In genomic region chr12:132687211-132688164, GRCh38 we compare ENCODE assay signal across 8 cellular contexts. TPM values are rescaled to one million over a fixed set of nuclear protein-coding genes. Genes with fewer than 3 reads are reported as not detected.
A peak's percentile ranks its signal among the peaks of the same experiment; 100 is the strongest.
DNase-seq lines count a peak whose midpoint lies in the region; ATAC-seq and TF ChIP-seq lines count a peak whose summit lies in the region.

A gene with protein sequence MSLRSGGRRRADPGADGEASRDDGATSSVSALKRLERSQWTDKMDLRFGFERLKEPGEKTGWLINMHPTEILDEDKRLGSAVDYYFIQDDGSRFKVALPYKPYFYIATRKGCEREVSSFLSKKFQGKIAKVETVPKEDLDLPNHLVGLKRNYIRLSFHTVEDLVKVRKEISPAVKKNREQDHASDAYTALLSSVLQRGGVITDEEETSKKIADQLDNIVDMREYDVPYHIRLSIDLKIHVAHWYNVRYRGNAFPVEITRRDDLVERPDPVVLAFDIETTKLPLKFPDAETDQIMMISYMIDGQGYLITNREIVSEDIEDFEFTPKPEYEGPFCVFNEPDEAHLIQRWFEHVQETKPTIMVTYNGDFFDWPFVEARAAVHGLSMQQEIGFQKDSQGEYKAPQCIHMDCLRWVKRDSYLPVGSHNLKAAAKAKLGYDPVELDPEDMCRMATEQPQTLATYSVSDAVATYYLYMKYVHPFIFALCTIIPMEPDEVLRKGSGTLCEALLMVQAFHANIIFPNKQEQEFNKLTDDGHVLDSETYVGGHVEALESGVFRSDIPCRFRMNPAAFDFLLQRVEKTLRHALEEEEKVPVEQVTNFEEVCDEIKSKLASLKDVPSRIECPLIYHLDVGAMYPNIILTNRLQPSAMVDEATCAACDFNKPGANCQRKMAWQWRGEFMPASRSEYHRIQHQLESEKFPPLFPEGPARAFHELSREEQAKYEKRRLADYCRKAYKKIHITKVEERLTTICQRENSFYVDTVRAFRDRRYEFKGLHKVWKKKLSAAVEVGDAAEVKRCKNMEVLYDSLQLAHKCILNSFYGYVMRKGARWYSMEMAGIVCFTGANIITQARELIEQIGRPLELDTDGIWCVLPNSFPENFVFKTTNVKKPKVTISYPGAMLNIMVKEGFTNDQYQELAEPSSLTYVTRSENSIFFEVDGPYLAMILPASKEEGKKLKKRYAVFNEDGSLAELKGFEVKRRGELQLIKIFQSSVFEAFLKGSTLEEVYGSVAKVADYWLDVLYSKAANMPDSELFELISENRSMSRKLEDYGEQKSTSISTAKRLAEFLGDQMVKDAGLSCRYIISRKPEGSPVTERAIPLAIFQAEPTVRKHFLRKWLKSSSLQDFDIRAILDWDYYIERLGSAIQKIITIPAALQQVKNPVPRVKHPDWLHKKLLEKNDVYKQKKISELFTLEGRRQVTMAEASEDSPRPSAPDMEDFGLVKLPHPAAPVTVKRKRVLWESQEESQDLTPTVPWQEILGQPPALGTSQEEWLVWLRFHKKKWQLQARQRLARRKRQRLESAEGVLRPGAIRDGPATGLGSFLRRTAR (N-terminal part only) (minus strand): TSS chr12:132687342. CDS start chr12:132687315, 27 bp downstream.
Gene PXMP2, plus strand, starts transcription at chr12:132687587. Its CDS starts 84 bp downstream, at chr12:132687671.

- peaks cover 6% of the 10 kb centered on the region for H3F3A ChIP-seq in SK-N-SH (replicated peaks; ENCODE audit: insufficient read depth)

- H3K4me1 ChIP-seq in SK-N-SH (ENCODE audit: control insufficient read depth in 1 of 2, insufficient read depth in 2 of 2, low read depth in 1 of 2, low read length in 1 of 2) (peaks cover 0 to 3% of the 10 kb centered on the region in 2 experiments; a peak in 1 of 4 replicates), suprapubic skin (peaks cover 14% of the 10 kb centered on the region)

- peak within 1 kb of the TSS; percentile 75 for H3K9ac ChIP-seq in SK-N-SH

- peak within 1 kb of the TSS; percentile 85 for H3K4me3 Mint-ChIP-seq in activated naive CD4-positive, alpha-beta T cell treated with anti-CD3 and anti-CD28 coated beads, Interleukin-2, amount 10 ng/mL, durations not matched to agents 7 days and 5 days

- H3K4me3 ChIP-seq in SK-N-SH (ENCODE audit: low read depth in 2 of 2, low read length in 1 of 2) (peak within 1 kb of the TSS; percentile 70 to 87), suprapubic skin (peak within 1 kb of the TSS; percentile 97)

- TF ChIP-seq POLR2A in GM10847 (IDR thresholded peaks at IDR 0.05; ENCODE audit: extremely low read depth, insufficient read length) = peak; percentile 42
- TF ChIP-seq POLR2A in suprapubic skin (IDR thresholded peaks at IDR 0.05) = no peak

- H3K36me3 ChIP-seq in SK-N-SH (replicated peaks in 1 of 2; ENCODE audit: control insufficient read depth in 1 of 2, insufficient read depth in 2 of 2, low read length in 1 of 2) = no peaks in the 10 kb centered on the region
- no peaks in the 10 kb centered on the region for H3K36me3 ChIP-seq in suprapubic skin

- H3K27ac Mint-ChIP-seq in activated naive CD4-positive, alpha-beta T cell treated with anti-CD3 and anti-CD28 coated beads, Interleukin-2, amount 10 ng/mL, durations not matched to agents 7 days and 5 days = peak within 1 kb of the TSS; percentile 90

- H3K79me2 ChIP-seq in SK-N-SH (ENCODE audit: insufficient read depth) = peaks cover 28% of the 10 kb centered on the region

- WGBS in SK-N-SH (ENCODE audit: low lambda C conversion rate) = 3% methylated on average over 28 of the region's 134 CpGs
- 7% methylated on average over 8 of the region's 134 CpGs for WGBS in suprapubic skin

- peak; percentile 94 for DNase-seq in NCI-H1092 treated with DMSO at 0.1 percent for 48 hours (lab: John Stamatoyannopoulos, UW)
- DNase-seq in SK-N-SH = peak; percentile 99
- peak; percentile 98 for DNase-seq in activated naive CD4-positive, alpha-beta T cell treated with anti-CD3 and anti-CD28 coated beads, Interleukin-2, amount 10 ng/mL, durations not matched to agents 7 days and 5 days
- no peak for DNase-seq in glomerular endothelial cell (ENCODE audit: extremely low read depth, low read depth, low spot score)
- peak; percentile 87 for DNase-seq in omental fat pad (ENCODE audit: low spot score)
- DNase-seq in suprapubic skin (ENCODE audit: low spot score in 2 of 2) = peak; percentile 97

- H3K36me3 Mint-ChIP-seq in activated naive CD4-positive, alpha-beta T cell treated with anti-CD3 and anti-CD28 coated beads, Interleukin-2, amount 10 ng/mL, durations not matched to agents 7 days and 5 days = peaks cover 32% of the 10 kb centered on the region

- H4K20me1 ChIP-seq in SK-N-SH (ENCODE audit: insufficient read depth) = peaks cover 12% of the 10 kb centered on the region; the same call in 1 of the 2 replicates

- no peaks in the 10 kb centered on the region for H3K27me3 ChIP-seq in SK-N-SH (ENCODE audit: insufficient read depth)
- no peaks in the 10 kb centered on the region for H3K27me3 ChIP-seq in suprapubic skin

- no peaks in the 10 kb centered on the region for H3K9me2 ChIP-seq in SK-N-SH

- no peak within 1 kb of the TSS for H2AFZ ChIP-seq in SK-N-SH (ENCODE audit: low read depth)

- no peak for TF ChIP-seq CTCF in SK-N-SH (IDR thresholded peaks at IDR 0.05)
- no peak for TF ChIP-seq CTCF in omental fat pad (IDR thresholded peaks at IDR 0.05)
- no peak for TF ChIP-seq CTCF in suprapubic skin (IDR thresholded peaks at IDR 0.05)

- H3K4me2 ChIP-seq in SK-N-SH = peak within 1 kb of the TSS; percentile 88

- H3K4me1 Mint-ChIP-seq in activated naive CD4-positive, alpha-beta T cell treated with anti-CD3 and anti-CD28 coated beads, Interleukin-2, amount 10 ng/mL, durations not matched to agents 7 days and 5 days = peaks cover 30% of the 10 kb centered on the region

- no peak for TF ChIP-seq RAD21 in SK-N-SH (IDR thresholded peaks at IDR 0.05; ENCODE audit: low read length)

- TF ChIP-seq EP300 in SK-N-SH (IDR thresholded peaks at IDR 0.05; ENCODE audit: borderline replicate concordance in 1 of 2, low read depth in 1 of 2, low read length in 1 of 2) = peak; percentile 19 to 26; a peak in 2 of 4 replicates
- no peak for TF ChIP-seq EP300 in suprapubic skin (IDR thresholded peaks at IDR 0.05)

- H3K9me3 ChIP-seq in SK-N-SH (no peaks in the 10 kb centered on the region), suprapubic skin (no peaks in the 10 kb centered on the region)

- peak; percentile 88 for ATAC-seq in HG02623 (IDR thresholded peaks at IDR 0.05; ENCODE audit: unreplicated experiment)
- peak; percentile 98 for ATAC-seq in omental fat pad (ENCODE audit: low FRiP score)

- no peaks in the 10 kb centered on the region for H3K27me3 Mint-ChIP-seq in activated naive CD4-positive, alpha-beta T cell treated with anti-CD3 and anti-CD28 coated beads, Interleukin-2, amount 10 ng/mL, durations not matched to agents 7 days and 5 days

- no peaks in the 10 kb centered on the region for H3K9me3 Mint-ChIP-seq in activated naive CD4-positive, alpha-beta T cell treated with anti-CD3 and anti-CD28 coated beads, Interleukin-2, amount 10 ng/mL, durations not matched to agents 7 days and 5 days

- CTCF ChIA-PET in SK-N-SH (lab: Yijun Ruan, JAX) = interaction anchor here (0.8 kb wide), 1 partner anchor 11 kb away, joined by 3 read pairs; no protein-coding TSS in a partner anchor
- CTCF ChIA-PET in activated naive CD4-positive, alpha-beta T cell treated with anti-CD3 and anti-CD28 coated beads, Interleukin-2, amount 10 ng/mL, durations not matched to agents 7 days and 5 days (lab: Charles Lee) = no interaction called here

- POLR2A ChIA-PET in SK-N-SH (lab: Yijun Ruan, JAX) = no interaction called here

- H3K27ac ChIP-seq in SK-N-SH (ENCODE audit: low read depth in 2 of 2, low read length in 1 of 2) = peak within 1 kb of the TSS in 1 of 2 experiments; percentile 50; a peak in 2 of 4 replicates
- peak within 1 kb of the TSS; percentile 60 for H3K27ac ChIP-seq in suprapubic skin

TF ChIP-seq in SK-N-SH, 30 proteins besides CTCF, POLR2A, EP300 and RAD21 (continues in another document):
- TF ChIP-seq SMC3 (IDR thresholded peaks at IDR 0.05; ENCODE audit: low read depth, low read length) (no peak), PBX3 (IDR thresholded peaks at IDR 0.05) (peak; percentile 93), TAF1 (IDR thresholded peaks at IDR 0.05; ENCODE audit: borderline replicate concordance, low read depth, low read length) (peak; percentile 55; the same call in 1 of the 2 replicates), NRF1 (IDR thresholded peaks at IDR 0.05; ENCODE audit: low read depth, low read length) (peak; percentile 25; the same call in 1 of the 2 replicates), ELF1 (IDR thresholded peaks at IDR 0.05) (0 out of 2 replicates have a peak, but pooled peaks have one; percentile 28)
- TF ChIP-seq, protein P1, sequence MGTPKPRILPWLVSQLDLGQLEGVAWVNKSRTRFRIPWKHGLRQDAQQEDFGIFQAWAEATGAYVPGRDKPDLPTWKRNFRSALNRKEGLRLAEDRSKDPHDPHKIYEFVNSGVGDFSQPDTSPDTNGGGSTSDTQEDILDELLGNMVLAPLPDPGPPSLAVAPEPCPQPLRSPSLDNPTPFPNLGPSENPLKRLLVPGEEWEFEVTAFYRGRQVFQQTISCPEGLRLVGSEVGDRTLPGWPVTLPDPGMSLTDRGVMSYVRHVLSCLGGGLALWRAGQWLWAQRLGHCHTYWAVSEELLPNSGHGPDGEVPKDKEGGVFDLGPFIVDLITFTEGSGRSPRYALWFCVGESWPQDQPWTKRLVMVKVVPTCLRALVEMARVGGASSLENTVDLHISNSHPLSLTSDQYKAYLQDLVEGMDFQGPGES (IDR thresholded peaks at IDR 0.05; ENCODE audit: low read depth, low read length) = peak; percentile 97

RNA-seq across cellular contexts. Expression of the first gene that starts in this region (rescaled TPM):
- polyA plus RNA-seq in SK-N-SH (2012; rRNA removed) = 17.8 and 20.1 TPM in 2 replicates
- polyA plus RNA-seq in SK-N-SH (2012; cell fraction: cytosol; rRNA removed) = 5.5 and 6.8 TPM in 2 replicates
- polyA plus RNA-seq in SK-N-SH (2012; cell fraction: nucleus; rRNA removed) = 89.3 and 94.3 TPM in 2 replicates
- total RNA-seq in glomerular endothelial cell (19.4 and 25.4 TPM in 2 replicates), omental fat pad (10 to 100 TPM; 15.8 to 60.8 (median 27.1) TPM), suprapubic skin (100 to 1,000 TPM in 1 of 4 donors, 10 to 100 TPM in 3; 34.1 to 130 (median 43.3) TPM)

RNA-seq across cellular contexts. Expression of gene PXMP2, which starts in this region (rescaled TPM):
- polyA plus RNA-seq in SK-N-SH (2012; rRNA removed) = 25.4 and 35.8 TPM in 2 replicates
- polyA plus RNA-seq in SK-N-SH (2012; cell fraction: cytosol; rRNA removed) = 23.8 and 25.0 TPM in 2 replicates
- polyA plus RNA-seq in SK-N-SH (2012; cell fraction: nucleus; rRNA removed) = 21.8 and 26.8 TPM in 2 replicates
- total RNA-seq in glomerular endothelial cell = 21.6 and 32.0 TPM in 2 replicates
- total RNA-seq in omental fat pad = 10 to 100 TPM; 22.6 to 91.4 (median 31.9) TPM
- total RNA-seq in suprapubic skin = 10 to 100 TPM in 3 of 4 donors, 1 to 10 TPM in 1; 10.0 to 30.0 (median 22.4) TPM
